Comparison of ENCODE assay signal across 1 cellular context in the genomic region with DNA sequence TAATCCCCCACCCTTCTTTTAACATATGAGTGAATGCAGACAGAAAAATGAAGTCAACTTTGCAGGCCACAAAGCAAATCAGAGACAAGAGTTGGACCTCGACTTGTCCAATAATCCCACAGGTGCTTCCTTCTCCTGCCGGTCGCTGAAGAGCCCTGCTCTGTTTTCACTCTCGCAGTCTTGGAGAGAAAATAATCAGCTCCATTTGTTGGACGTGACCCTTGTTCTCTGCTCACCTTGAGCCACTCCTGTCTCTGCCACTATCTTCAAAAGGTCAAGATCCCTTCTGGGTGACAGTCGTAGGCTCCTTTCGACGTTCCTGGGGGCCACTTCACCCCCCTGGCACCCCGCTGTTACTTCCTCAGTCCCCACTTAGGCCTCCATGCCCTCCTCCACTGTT.
TF ChIP-seq lines count a peak whose summit lies in the region.

No MANE protein-coding gene starts in this region.

TF ChIP-seq in SK-N-SH treated with all-trans-retinoic acid at 6 μM for 48 hours, 23 proteins besides CTCF, POLR2A, EP300 and RAD21 (continued from another document):
- TF ChIP-seq, protein P1, sequence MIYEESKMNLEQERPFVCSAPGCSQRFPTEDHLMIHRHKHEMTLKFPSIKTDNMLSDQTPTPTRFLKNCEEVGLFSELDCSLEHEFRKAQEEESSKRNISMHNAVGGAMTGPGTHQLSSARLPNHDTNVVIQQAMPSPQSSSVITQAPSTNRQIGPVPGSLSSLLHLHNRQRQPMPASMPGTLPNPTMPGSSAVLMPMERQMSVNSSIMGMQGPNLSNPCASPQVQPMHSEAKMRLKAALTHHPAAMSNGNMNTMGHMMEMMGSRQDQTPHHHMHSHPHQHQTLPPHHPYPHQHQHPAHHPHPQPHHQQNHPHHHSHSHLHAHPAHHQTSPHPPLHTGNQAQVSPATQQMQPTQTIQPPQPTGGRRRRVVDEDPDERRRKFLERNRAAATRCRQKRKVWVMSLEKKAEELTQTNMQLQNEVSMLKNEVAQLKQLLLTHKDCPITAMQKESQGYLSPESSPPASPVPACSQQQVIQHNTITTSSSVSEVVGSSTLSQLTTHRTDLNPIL (CRISPR knock-in tag; IDR thresholded peaks at IDR 0.05; ENCODE audit: low read depth): no peak
- TF ChIP-seq CSDC2 (CRISPR knock-in tag; IDR thresholded peaks at IDR 0.05) (no peak), PPARA (CRISPR knock-in tag; IDR thresholded peaks at IDR 0.05; ENCODE audit: borderline replicate concordance) (no peak), TCF4 (CRISPR knock-in tag; IDR thresholded peaks at IDR 0.05; ENCODE audit: borderline replicate concordance) (no peak)
